ENCODE assay signal across 20 cellular contexts in genomic region chr18:39786477-39786876, GRCh38.
DNase-seq lines count a peak whose midpoint lies in the region; ATAC-seq lines count a peak whose summit lies in the region.
"Had no signal": no experiment of that assay in that cellular context is flagged by ENCODE, and none has a peak within 500 bp of the region (broad histone marks: within the 10 kb centered on the region; RNA-seq: fewer than 3 reads in every experiment).

No MANE protein-coding gene starts in this region.

- no peaks in the 10 kb centered on the region for H3K9me3 ChIP-seq in HUES6 (ENCODE audit: control insufficient read depth, insufficient read depth, low read depth, low read length)

- no peaks in the 10 kb centered on the region for H3K36me3 ChIP-seq in HUES6 (ENCODE audit: control insufficient read depth, insufficient read depth, low read length)

- no peak for ATAC-seq in GM21529 (IDR thresholded peaks at IDR 0.05; ENCODE audit: unreplicated experiment)
- ATAC-seq: HepG2 had no signal

- no peaks in the 10 kb centered on the region for H3K27me3 ChIP-seq in HUES6 (ENCODE audit: control insufficient read depth, insufficient read depth, low read length)

- peak overlapping the region; percentile 37; the same call in 1 of the 2 replicates for H3K27ac ChIP-seq in HUES6 (ENCODE audit: low read depth, low read length)
- H3K27ac ChIP-seq: C4-2B, SK-N-MC had no signal

- H3K4me3 ChIP-seq in HUES6 (ENCODE audit: low read depth, low read length) = no peak overlapping the region
- H3K4me3 ChIP-seq: SK-N-MC had no signal

- peaks cover 38% of the 10 kb centered on the region for H3K4me1 ChIP-seq in HUES6 (ENCODE audit: control insufficient read depth, insufficient read depth, low read length)

- DNase-seq in NCI-H1105 treated with DMSO at 0.1 percent for 48 hours (lab: John Stamatoyannopoulos, UW) (peak; percentile 67), NCI-H69 (lab: John Stamatoyannopoulos, UW) (peak; percentile 76), myocyte (ENCODE audit: low read depth) (peak; percentile 36), D341Med (ENCODE audit: low spot score) (no peak), NCI-H2227 treated with DMSO at 0.1 percent for 48 hours (lab: John Stamatoyannopoulos, UW) (no peak)
- DNase-seq: AML-193; GF-D8; KBM-7; MV-4-11; NCI-H1417 treated with DMSO at 0.1 percent for 48 hours; NCI-H2081; NCI-H226; NCI-H526 treated with DMSO at 0.1 percent for 48 hours; NK-92 treated with Interleukin-12 subunit alpha and Interleukin-12 subunit beta, amount 100 ng/mL, for 24 hours; Right ventricle myocardium superior had no signal

- H3K9ac ChIP-seq in HUES6 (ENCODE audit: low read length) = no peak overlapping the region

Comparison
In these comparisons a context has a peak if more than half of its experiments do, and no peak if none do; other contexts are left out.
1. DNase-seq: peak in NCI-H1105 treated with DMSO at 0.1 percent for 48 hours (single experiment), NCI-H69 (single experiment) and myocyte (single experiment); none in D341Med (single experiment) and NCI-H2227 treated with DMSO at 0.1 percent for 48 hours (single experiment).